Comparison of ENCODE assay signal across 8 cellular contexts in the genomic region with DNA sequence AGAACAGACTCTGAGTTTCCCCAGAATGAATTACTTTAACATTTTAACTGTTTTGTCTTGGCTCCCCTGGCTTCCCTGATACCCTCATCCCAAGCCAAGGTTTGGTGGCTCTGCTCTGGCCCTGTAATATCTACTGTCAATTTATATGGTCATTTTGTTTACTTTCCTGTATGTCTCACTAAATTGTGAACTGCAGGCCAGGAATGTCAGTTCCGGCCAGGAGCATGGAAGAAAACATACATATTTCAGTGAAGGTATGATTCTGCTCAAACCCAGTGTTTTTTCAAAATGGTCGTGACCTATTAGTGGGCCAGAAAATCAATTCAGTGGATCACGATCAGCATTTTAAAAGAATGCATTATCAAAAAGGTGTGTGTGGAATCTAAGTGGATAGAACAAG. TPM values are rescaled to one million over a fixed set of nuclear protein-coding genes. Genes with fewer than 3 reads are reported as not detected.
A peak's percentile ranks its signal among the peaks of the same experiment; 100 is the strongest.
DNase-seq lines count a peak whose midpoint lies in the region; ATAC-seq and TF ChIP-seq lines count a peak whose summit lies in the region.
"Had no signal": no experiment of that assay in that cellular context is flagged by ENCODE, and none has a peak within 500 bp of the region (broad histone marks: within the 10 kb centered on the region; RNA-seq: fewer than 3 reads in every experiment).

No MANE protein-coding gene starts in this region.

- TF ChIP-seq POLR2A in HCT116 (IDR thresholded peaks at IDR 0.05; ENCODE audit: borderline replicate concordance, extremely low read depth, insufficient read depth, insufficient read length): no peak

- no peak for DNase-seq in HCT116 (ENCODE audit: low read depth, low spot score)
- DNase-seq in activated B cell treated with CpG ODN at 0.5 μM for 24 hours: no peak
- DNase-seq in fibroblast of villous mesenchyme (ENCODE audit: low read depth): no peak
- no peak for DNase-seq in smooth muscle cell (lab: John Stamatoyannopoulos, UW; ENCODE audit: unreplicated experiment)
- DNase-seq in NCI-H146 (lab: John Stamatoyannopoulos, UW): no peak
- DNase-seq in NCI-H69 (lab: John Stamatoyannopoulos, UW): no peak
- DNase-seq in activated effector memory CD4-positive, alpha-beta T cell treated with Interleukin-2 at 50 U/mL for 16 hours: no peak

- CTCF ChIA-PET in HCT116 (lab: Charles Lee) (no interaction called here), activated B cell treated with CpG ODN at 0.5 μM for 24 hours (lab: Charles Lee) (no interaction called here)

- intact Hi-C loops in HCT116 (cut with micrococcal nuclease): no loop called here
- intact Hi-C loops in activated B cell treated with CpG ODN at 0.5 μM for 24 hours (cut with micrococcal nuclease): loop anchor here (5.0 kb wide), 2 partner anchors 579 to 819 kb away; no protein-coding TSS in a partner anchor

- H3K4me3 ChIP-seq in HCT116 (replicated peaks in 1 of 2; ENCODE audit: low read depth in 1 of 2, low read length in 2 of 2): peak overlapping the region; percentile 60 to 67
- H3K4me3 ChIP-seq in fibroblast of villous mesenchyme (ENCODE audit: low read depth, low read length): peak overlapping the region; percentile 75
- H3K4me3 ChIP-seq in smooth muscle cell: peak overlapping the region; percentile 80

- H3K27ac ChIP-seq in HCT116 (ENCODE audit: low read depth, low read length) (peak overlapping the region; percentile 69; the same call in 1 of the 2 replicates), smooth muscle cell (ENCODE audit: low read depth) (no peak overlapping the region)

- no peaks in the 10 kb centered on the region for H3K36me3 ChIP-seq in HCT116 (ENCODE audit: control insufficient read depth in 1 of 2, insufficient read depth in 2 of 2, low read length in 2 of 2)
- H3K36me3 ChIP-seq in smooth muscle cell (ENCODE audit: low read depth): no peaks in the 10 kb centered on the region

- H3K27me3 Mint-ChIP-seq in activated B cell treated with CpG ODN at 0.5 μM for 24 hours: no peaks in the 10 kb centered on the region

- H3F3A ChIP-seq in smooth muscle cell (ENCODE audit: low read depth): no peaks in the 10 kb centered on the region

- H4K20me1 ChIP-seq in HCT116 (ENCODE audit: insufficient read depth) (no peaks in the 10 kb centered on the region), smooth muscle cell (ENCODE audit: low read depth) (no peaks in the 10 kb centered on the region)

- H2AFZ ChIP-seq in HCT116 (ENCODE audit: low read depth, low read length, poor library complexity, severe bottlenecking) (no peak overlapping the region), smooth muscle cell (ENCODE audit: low read depth) (no peak overlapping the region)

- H3K9me2 ChIP-seq in HCT116 (ENCODE audit: insufficient read depth): no peaks in the 10 kb centered on the region

- ATAC-seq in HCT116: no peak
- no peak for ATAC-seq in activated B cell treated with CpG ODN at 0.5 μM for 24 hours (ENCODE audit: low read depth)

- H3K9me3 ChIP-seq in HCT116 (ENCODE audit: control insufficient read depth in 1 of 2, insufficient read depth in 1 of 2, low read depth in 1 of 2, low read length in 2 of 2) (no peaks in the 10 kb centered on the region), smooth muscle cell (replicated peaks; ENCODE audit: low read depth) (no peaks in the 10 kb centered on the region)

- no peaks in the 10 kb centered on the region for H3K27me3 ChIP-seq in HCT116 (ENCODE audit: insufficient read depth, low read length)
- H3K27me3 ChIP-seq in smooth muscle cell (ENCODE audit: low read depth): no peaks in the 10 kb centered on the region

- 73% methylated on average over 3 of the region's 3 CpGs for WGBS in smooth muscle cell (ENCODE audit: low lambda C conversion rate)

- H3K27ac Mint-ChIP-seq in activated B cell treated with CpG ODN at 0.5 μM for 24 hours: peak overlapping the region; percentile 98

- H3K79me2 ChIP-seq in HCT116 (ENCODE audit: insufficient read depth, low read length) (peaks cover 9% of the 10 kb centered on the region; the same call in 1 of the 2 replicates), smooth muscle cell (ENCODE audit: low read depth) (no peaks in the 10 kb centered on the region)

- H3K9me3 Mint-ChIP-seq in activated B cell treated with CpG ODN at 0.5 μM for 24 hours: no peaks in the 10 kb centered on the region

- no peaks in the 10 kb centered on the region for H3K36me3 Mint-ChIP-seq in activated B cell treated with CpG ODN at 0.5 μM for 24 hours (ENCODE audit: low read depth)

- no TSS peak for BruUV-seq in HCT116 (replicated peaks; lab: Mats Ljungman, UMichigan)

- POLR2A ChIA-PET in HCT116 (lab: Charles Lee) (interaction anchor here (1.3 kb wide), 1 partner anchor 12 kb away, joined by 3 read pairs; no protein-coding TSS in a partner anchor), activated B cell treated with CpG ODN at 0.5 μM for 24 hours (lab: Charles Lee) (interaction anchor here (0.7 kb wide), 1 partner anchor 12 kb away, joined by 3 read pairs; no protein-coding TSS in a partner anchor)

- peak overlapping the region; percentile 76 for H3K4me2 ChIP-seq in HCT116 (ENCODE audit: low read length)
- H3K4me2 ChIP-seq in smooth muscle cell: peak overlapping the region; percentile 82

- peak overlapping the region; percentile 93 for H3K4me3 Mint-ChIP-seq in activated B cell treated with CpG ODN at 0.5 μM for 24 hours

- no peak for TF ChIP-seq RAD21 in HCT116 (IDR thresholded peaks at IDR 0.05; ENCODE audit: low read depth)

- H3K4me1 Mint-ChIP-seq in activated B cell treated with CpG ODN at 0.5 μM for 24 hours: peaks cover 17% of the 10 kb centered on the region

- H3K9ac ChIP-seq in HCT116 (ENCODE audit: low read length): peak overlapping the region; percentile 65
- no peak overlapping the region for H3K9ac ChIP-seq in smooth muscle cell (ENCODE audit: low read depth)

- H3K4me1 ChIP-seq in HCT116 (ENCODE audit: control insufficient read depth in 1 of 2, insufficient read depth in 2 of 2, low read length in 2 of 2) (peaks cover 0 to 10% of the 10 kb centered on the region in 2 experiments; a peak in 2 of 4 replicates), smooth muscle cell (ENCODE audit: low read depth) (no peaks in the 10 kb centered on the region)

- RAD21 ChIA-PET in HCT116 (lab: Charles Lee; ENCODE audit: low non-redundant PET in 1 of 2, low total read pairs in 2 of 2, uncharacterized antibody in 2 of 2, unreplicated experiment in 2 of 2): no interaction called here

- TF ChIP-seq CTCF in HCT116 (IDR thresholded peaks at IDR 0.05 in 2 of 3, conservative IDR thresholded peaks at IDR 0.05 in 1 of 3; ENCODE audit: borderline replicate concordance in 1 of 3, insufficient read depth in 1 of 3, low read depth in 2 of 3, low read length in 2 of 3): no peak
- TF ChIP-seq CTCF in activated B cell treated with CpG ODN at 0.5 μM for 24 hours (IDR thresholded peaks at IDR 0.05): no peak
- no peak for TF ChIP-seq CTCF in fibroblast of villous mesenchyme (IDR thresholded peaks at IDR 0.05; ENCODE audit: insufficient read depth, low read depth, low read length)
- no peak for TF ChIP-seq CTCF in smooth muscle cell (IDR thresholded peaks at IDR 0.05; ENCODE audit: borderline replicate concordance, insufficient read depth, poor library complexity, severe bottlenecking)

TF ChIP-seq in HCT116, 20 proteins besides CTCF, POLR2A, EP300 and RAD21:
- TF ChIP-seq, protein P1, sequence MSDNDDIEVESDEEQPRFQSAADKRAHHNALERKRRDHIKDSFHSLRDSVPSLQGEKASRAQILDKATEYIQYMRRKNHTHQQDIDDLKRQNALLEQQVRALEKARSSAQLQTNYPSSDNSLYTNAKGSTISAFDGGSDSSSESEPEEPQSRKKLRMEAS (IDR thresholded peaks at IDR 0.05): no peak
- TF ChIP-seq, protein P2, sequence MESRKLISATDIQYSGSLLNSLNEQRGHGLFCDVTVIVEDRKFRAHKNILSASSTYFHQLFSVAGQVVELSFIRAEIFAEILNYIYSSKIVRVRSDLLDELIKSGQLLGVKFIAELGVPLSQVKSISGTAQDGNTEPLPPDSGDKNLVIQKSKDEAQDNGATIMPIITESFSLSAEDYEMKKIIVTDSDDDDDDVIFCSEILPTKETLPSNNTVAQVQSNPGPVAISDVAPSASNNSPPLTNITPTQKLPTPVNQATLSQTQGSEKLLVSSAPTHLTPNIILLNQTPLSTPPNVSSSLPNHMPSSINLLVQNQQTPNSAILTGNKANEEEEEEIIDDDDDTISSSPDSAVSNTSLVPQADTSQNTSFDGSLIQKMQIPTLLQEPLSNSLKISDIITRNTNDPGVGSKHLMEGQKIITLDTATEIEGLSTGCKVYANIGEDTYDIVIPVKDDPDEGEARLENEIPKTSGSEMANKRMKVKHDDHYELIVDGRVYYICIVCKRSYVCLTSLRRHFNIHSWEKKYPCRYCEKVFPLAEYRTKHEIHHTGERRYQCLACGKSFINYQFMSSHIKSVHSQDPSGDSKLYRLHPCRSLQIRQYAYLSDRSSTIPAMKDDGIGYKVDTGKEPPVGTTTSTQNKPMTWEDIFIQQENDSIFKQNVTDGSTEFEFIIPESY (IDR thresholded peaks at IDR 0.05; ENCODE audit: extremely low read depth, insufficient replicate concordance, low read length): no peak
- no peak for TF ChIP-seq EZH2phosphoT487 (IDR thresholded peaks at IDR 0.05; ENCODE audit: borderline replicate concordance)
- TF ChIP-seq SP1 (IDR thresholded peaks at IDR 0.05; ENCODE audit: low read depth): no peak
- no peak for TF ChIP-seq ELF1 (IDR thresholded peaks at IDR 0.05; ENCODE audit: borderline replicate concordance, low read depth)
- TF ChIP-seq SIN3A (IDR thresholded peaks at IDR 0.05; ENCODE audit: low read depth): no peak
- no peak for TF ChIP-seq FOSL1 (IDR thresholded peaks at IDR 0.05; ENCODE audit: low read depth)
- no peak for TF ChIP-seq CEBPB (IDR thresholded peaks at IDR 0.05; ENCODE audit: low read depth)

RNA-seq across cellular contexts. Expression of a gene that starts 1.2 kb away (rescaled TPM):
- total RNA-seq in HCT116 (2021; ENCODE audit: unreplicated experiment) (10.4 TPM), activated B cell treated with CpG ODN at 0.5 μM for 24 hours (12.4 and 13.1 TPM in 2 replicates), fibroblast of villous mesenchyme (4.3 and 6.8 TPM in 2 replicates), smooth muscle cell (9.2 and 11.5 TPM in 2 replicates)
- polyA plus RNA-seq in HCT116 (2012): 4.1 and 5.4 TPM in 2 replicates
- 2.1 and 2.4 TPM in 2 replicates for polyA plus RNA-seq in smooth muscle cell

RNA-seq across cellular contexts. Expression of a gene that starts 26.3 kb away (rescaled TPM):
- total RNA-seq in HCT116 (2021; ENCODE audit: unreplicated experiment): not detected
- polyA plus RNA-seq in HCT116 (2012): 0.08 TPM in 1 of 2 replicates, not detected in the other
- total RNA-seq in activated B cell treated with CpG ODN at 0.5 μM for 24 hours: not detected in 2 replicates
- total RNA-seq in fibroblast of villous mesenchyme: not detected in 2 replicates
- not detected in 2 replicates for total RNA-seq in smooth muscle cell
- polyA plus RNA-seq in smooth muscle cell: not detected in 2 replicates
- total RNA-seq: pulmonary artery endothelial cell had no signal
